1 cellular context compared by ENCODE assay signal in genomic region chr4:118745357-118745756, GRCh38.
TF ChIP-seq lines count a peak whose summit lies in the region.

No MANE protein-coding gene starts in this region.

TF ChIP-seq in GM23338, 12 proteins besides CTCF, POLR2A, EP300 and RAD21 (continued from another document):
- TF ChIP-seq ZNF462 (CRISPR knock-in tag; IDR thresholded peaks at IDR 0.05) = no peak
- no peak for TF ChIP-seq REST (IDR thresholded peaks at IDR 0.05; ENCODE audit: unreplicated experiment)
- no peak for TF ChIP-seq JUNB (IDR thresholded peaks at IDR 0.05; ENCODE audit: unreplicated experiment)
